Comparison of ENCODE assay signal across 2 cellular contexts in the genomic region with DNA sequence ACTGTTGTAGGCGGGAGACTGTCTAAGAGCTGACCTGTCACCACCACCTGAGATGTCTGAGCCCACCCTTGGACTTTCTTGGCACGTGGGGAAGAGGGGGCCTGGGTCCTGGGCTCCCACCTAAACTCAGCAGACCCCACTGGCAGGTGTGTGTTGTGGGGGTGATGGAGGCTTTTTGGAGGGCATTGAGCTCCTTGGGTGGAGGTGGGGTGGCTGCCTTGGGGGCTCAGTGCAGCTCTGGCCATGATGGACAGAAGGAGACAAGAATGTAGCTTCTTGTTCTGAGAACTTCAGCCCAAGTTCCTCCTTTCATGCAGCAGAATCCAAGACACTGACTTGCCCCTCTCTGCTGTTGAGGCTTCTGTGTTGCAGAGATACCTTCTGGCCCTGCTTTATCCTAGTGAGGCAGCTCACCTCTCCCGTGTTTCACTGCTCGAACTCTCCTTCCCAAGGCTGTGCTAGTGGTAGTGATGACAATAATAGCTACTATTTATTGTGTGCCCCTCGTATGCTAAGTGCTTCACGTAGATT.
TF ChIP-seq lines count a peak whose summit lies in the region.

No MANE protein-coding gene starts in this region.

TF ChIP-seq in liver, 16 proteins besides CTCF, POLR2A, EP300 and RAD21:
- no peak for TF ChIP-seq SP1 (IDR thresholded peaks at IDR 0.05)
- no peak for TF ChIP-seq GABPA (IDR thresholded peaks at IDR 0.05 in 1 of 2, conservative IDR thresholded peaks at IDR 0.05 in 1 of 2)
- TF ChIP-seq FOXA1 (IDR thresholded peaks at IDR 0.05): no peak
- no peak for TF ChIP-seq REST (IDR thresholded peaks at IDR 0.05)
- TF ChIP-seq JUND (IDR thresholded peaks at IDR 0.05): no peak
- TF ChIP-seq FOXA2 (IDR thresholded peaks at IDR 0.05): no peak
- TF ChIP-seq NR2F2 (IDR thresholded peaks at IDR 0.05): no peak
- no peak for TF ChIP-seq HNF4G (IDR thresholded peaks at IDR 0.05)
- no peak for TF ChIP-seq ZBTB33 (IDR thresholded peaks at IDR 0.05)
- TF ChIP-seq RXRA (IDR thresholded peaks at IDR 0.05): no peak
- TF ChIP-seq YY1 (IDR thresholded peaks at IDR 0.05): no peak
- no peak for TF ChIP-seq HNF4A (conservative IDR thresholded peaks at IDR 0.05)
- TF ChIP-seq, protein P1, sequence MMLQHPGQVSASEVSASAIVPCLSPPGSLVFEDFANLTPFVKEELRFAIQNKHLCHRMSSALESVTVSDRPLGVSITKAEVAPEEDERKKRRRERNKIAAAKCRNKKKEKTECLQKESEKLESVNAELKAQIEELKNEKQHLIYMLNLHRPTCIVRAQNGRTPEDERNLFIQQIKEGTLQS (IDR thresholded peaks at IDR 0.05): no peak
- no peak for TF ChIP-seq TAF1 (conservative IDR thresholded peaks at IDR 0.05)
- TF ChIP-seq EGR1 (IDR thresholded peaks at IDR 0.05; ENCODE audit: low read depth in 2 of 2): no peak
- no peak for TF ChIP-seq MAX (IDR thresholded peaks at IDR 0.05)

TF ChIP-seq in HepG2, 621 proteins besides CTCF, POLR2A, EP300 and RAD21:
- TF ChIP-seq RARG (CRISPR knock-in tag; IDR thresholded peaks at IDR 0.05; ENCODE audit: low read depth) (no peak), ZNF414 (CRISPR knock-in tag; IDR thresholded peaks at IDR 0.05) (no peak), ZNF841 (CRISPR knock-in tag; IDR thresholded peaks at IDR 0.05; ENCODE audit: borderline replicate concordance) (no peak), ZNF556 (CRISPR knock-in tag; IDR thresholded peaks at IDR 0.05; ENCODE audit: borderline replicate concordance) (no peak), ZBTB14 (CRISPR knock-in tag; IDR thresholded peaks at IDR 0.05) (no peak), ZNF777 (CRISPR knock-in tag; IDR thresholded peaks at IDR 0.05) (no peak), LBX2 (CRISPR knock-in tag; IDR thresholded peaks at IDR 0.05; ENCODE audit: borderline replicate concordance) (no peak), ZNF205 (CRISPR knock-in tag; IDR thresholded peaks at IDR 0.05) (no peak), EEA1 (CRISPR knock-in tag; IDR thresholded peaks at IDR 0.05; ENCODE audit: borderline replicate concordance) (no peak), MAFG (CRISPR knock-in tag; IDR thresholded peaks at IDR 0.05) (no peak), MIER2 (CRISPR knock-in tag; IDR thresholded peaks at IDR 0.05) (no peak), THAP11 (CRISPR knock-in tag; IDR thresholded peaks at IDR 0.05) (no peak), ATF7-NPFF (CRISPR knock-in tag; IDR thresholded peaks at IDR 0.05; ENCODE audit: low read depth) (no peak), NR1H2 (CRISPR knock-in tag; IDR thresholded peaks at IDR 0.05; ENCODE audit: borderline replicate concordance, low read depth) (no peak), TFDP1 (CRISPR knock-in tag; IDR thresholded peaks at IDR 0.05; ENCODE audit: borderline replicate concordance) (no peak), STAT5B (CRISPR knock-in tag; IDR thresholded peaks at IDR 0.05) (no peak), ZNF143 (CRISPR knock-in tag; IDR thresholded peaks at IDR 0.05) (no peak), ZNF232 (CRISPR knock-in tag; IDR thresholded peaks at IDR 0.05; ENCODE audit: borderline replicate concordance) (no peak)
- TF ChIP-seq, protein P2, sequence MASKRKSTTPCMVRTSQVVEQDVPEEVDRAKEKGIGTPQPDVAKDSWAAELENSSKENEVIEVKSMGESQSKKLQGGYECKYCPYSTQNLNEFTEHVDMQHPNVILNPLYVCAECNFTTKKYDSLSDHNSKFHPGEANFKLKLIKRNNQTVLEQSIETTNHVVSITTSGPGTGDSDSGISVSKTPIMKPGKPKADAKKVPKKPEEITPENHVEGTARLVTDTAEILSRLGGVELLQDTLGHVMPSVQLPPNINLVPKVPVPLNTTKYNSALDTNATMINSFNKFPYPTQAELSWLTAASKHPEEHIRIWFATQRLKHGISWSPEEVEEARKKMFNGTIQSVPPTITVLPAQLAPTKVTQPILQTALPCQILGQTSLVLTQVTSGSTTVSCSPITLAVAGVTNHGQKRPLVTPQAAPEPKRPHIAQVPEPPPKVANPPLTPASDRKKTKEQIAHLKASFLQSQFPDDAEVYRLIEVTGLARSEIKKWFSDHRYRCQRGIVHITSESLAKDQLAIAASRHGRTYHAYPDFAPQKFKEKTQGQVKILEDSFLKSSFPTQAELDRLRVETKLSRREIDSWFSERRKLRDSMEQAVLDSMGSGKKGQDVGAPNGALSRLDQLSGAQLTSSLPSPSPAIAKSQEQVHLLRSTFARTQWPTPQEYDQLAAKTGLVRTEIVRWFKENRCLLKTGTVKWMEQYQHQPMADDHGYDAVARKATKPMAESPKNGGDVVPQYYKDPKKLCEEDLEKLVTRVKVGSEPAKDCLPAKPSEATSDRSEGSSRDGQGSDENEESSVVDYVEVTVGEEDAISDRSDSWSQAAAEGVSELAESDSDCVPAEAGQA (IDR thresholded peaks at IDR 0.05; ENCODE audit: low read depth): no peak
- TF ChIP-seq, protein P2 (CRISPR knock-in tag; IDR thresholded peaks at IDR 0.05; ENCODE audit: borderline replicate concordance): no peak
TF ChIP-seq in HepG2: peak in this region for 0.
